ENCODE assay signal across 8 cellular contexts in genomic region chr1:172002725-172003345, GRCh38.
A peak's percentile ranks its signal among the peaks of the same experiment; 100 is the strongest.
DNase-seq lines count a peak whose midpoint lies in the region; ATAC-seq, FAIRE-seq and TF ChIP-seq lines count a peak whose summit lies in the region.

No MANE protein-coding gene starts in this region.

- in situ Hi-C loops in brain microvascular endothelial cell (cut with HindIII; ENCODE audit: low pct_ligation_motif_present, low sequenced_read_pairs): loop anchor here (25.0 kb wide), 1 partner anchor 409 kb away; the partner anchor contains the start of gene C1orf105
- in situ Hi-C loops in HepG2 (cut with HindIII; ENCODE audit: extremely low pct_ligation_motif_present, low pct_unique_long_range_greater_than_20kb): loop anchor here (10.0 kb wide), 1 partner anchor 392 kb away; no protein-coding TSS in a partner anchor

- peaks cover 12% of the 10 kb centered on the region for H3K4me1 ChIP-seq in HepG2 (ENCODE audit: insufficient read depth, low read length)

- H3K27me3 ChIP-seq in brain microvascular endothelial cell (replicated peaks) (no peaks in the 10 kb centered on the region), HepG2 (ENCODE audit: control insufficient read depth in 1 of 2, insufficient read depth in 2 of 2, low read length in 2 of 2) (no peaks in the 10 kb centered on the region)

- WGBS in HepG2 (ENCODE audit: low lambda C conversion rate): under 1% methylated on average over 3 of the region's 3 CpGs

- no peaks in the 10 kb centered on the region for H3K36me3 ChIP-seq in brain microvascular endothelial cell (replicated peaks)
- no peaks in the 10 kb centered on the region for H3K36me3 ChIP-seq in HepG2 (replicated peaks in 1 of 2; ENCODE audit: control insufficient read depth in 1 of 2, insufficient read depth in 2 of 2, low read length in 2 of 2)

- peak; percentile 21 for FAIRE-seq in HepG2 (lab: Jason Lieb, UNC)

- H2AFZ ChIP-seq in HepG2 (ENCODE audit: low read length): no peak overlapping the region

- peak; percentile 62 for TF ChIP-seq CTCF in GM12873 (IDR thresholded peaks at IDR 0.05; ENCODE audit: insufficient read depth, low read depth, low read length, missing control alignments)
- TF ChIP-seq CTCF in brain microvascular endothelial cell (IDR thresholded peaks at IDR 0.05; ENCODE audit: low read depth, low read length, missing control alignments): peak; percentile 74
- peak; percentile 64 for TF ChIP-seq CTCF in HepG2 (CRISPR knock-in tag; IDR thresholded peaks at IDR 0.05)

- no peak for TF ChIP-seq POLR2A in HepG2 (IDR thresholded peaks at IDR 0.05; ENCODE audit: insufficient read depth in 1 of 2, low read depth in 2 of 2, low read length in 2 of 2)

- H4K20me1 ChIP-seq in HepG2 (ENCODE audit: insufficient read depth, low read length): no peaks in the 10 kb centered on the region

- CTCF ChIA-PET in HepG2 (lab: Yijun Ruan, JAX; ENCODE audit: low intra/inter-chr PET ratio, low total read pairs): interaction anchor here (1.1 to 2.3 kb wide), 4 partner anchors 397 to 726 kb away, joined by 3 to 14 read pairs (median 5); partner anchors contain the start of gene PIGC

- H3K27ac ChIP-seq in brain microvascular endothelial cell (no peak overlapping the region), HepG2 (ENCODE audit: extremely low read length, insufficient read depth, low read length) (no peak overlapping the region)

- ATAC-seq in HepG2 (no peak), HG03439 (IDR thresholded peaks at IDR 0.05; ENCODE audit: unreplicated experiment) (no peak), GM21619 (IDR thresholded peaks at IDR 0.05; ENCODE audit: unreplicated experiment) (no peak)

- TF ChIP-seq EP300 in HepG2 (IDR thresholded peaks at IDR 0.05; ENCODE audit: low read depth in 2 of 2, low read length in 2 of 2): no peak
- no peak for TF ChIP-seq EP300 in HepG2 (CRISPR knock-in tag; IDR thresholded peaks at IDR 0.05; ENCODE audit: borderline replicate concordance)

- no peaks in the 10 kb centered on the region for H3K9me3 ChIP-seq in HepG2 (ENCODE audit: low read length)

- POLR2A ChIA-PET in HepG2 (lab: Yijun Ruan, JAX): no interaction called here

- no peak overlapping the region for H3K4me2 ChIP-seq in HepG2 (ENCODE audit: low read depth, low read length)

- H3K79me2 ChIP-seq in HepG2 (ENCODE audit: insufficient read depth, low read length): no peaks in the 10 kb centered on the region

- DNase-seq in DMS 273 (lab: John Stamatoyannopoulos, UW; ENCODE audit: unreplicated experiment) (peak; percentile 65), DMS 273 treated with DMSO at 0.1 percent for 48 hours (lab: John Stamatoyannopoulos, UW) (no peak), NCI-H69 (lab: John Stamatoyannopoulos, UW) (peak; percentile 70), brain microvascular endothelial cell (peak; percentile 61), HepG2 (ENCODE audit: low spot score) (peak; percentile 37)

- no peak for TF ChIP-seq RAD21 in HepG2 (CRISPR knock-in tag; IDR thresholded peaks at IDR 0.05)

- intact Hi-C loops in HepG2 (cut with micrococcal nuclease; ENCODE audit: unreplicated experiment): loop anchor here (1.0 to 2.0 kb wide), 3 partner anchors 396 to 442 kb away; partner anchors contain the start of gene PIGC

- no peak overlapping the region for H3K9ac ChIP-seq in HepG2 (ENCODE audit: insufficient read depth, low read depth, low read length)

- no peak overlapping the region for H3K4me3 ChIP-seq in brain microvascular endothelial cell (ENCODE audit: low read depth, low read length)
- H3K4me3 ChIP-seq in HepG2 (replicated peaks in 1 of 3; ENCODE audit: insufficient read depth in 1 of 3, low read depth in 2 of 3, low read length in 3 of 3): no peak overlapping the region

- no TSS peak for BruUV-seq in HepG2 (replicated peaks; lab: Mats Ljungman, UMichigan)

TF ChIP-seq in HepG2, 621 proteins besides CTCF, POLR2A, EP300 and RAD21 (continues in another document):
- TF ChIP-seq ZBTB7B (CRISPR knock-in tag; IDR thresholded peaks at IDR 0.05): no peak
- no peak for TF ChIP-seq ZNF33B (CRISPR knock-in tag; IDR thresholded peaks at IDR 0.05)
- TF ChIP-seq ZNF629 (CRISPR knock-in tag; conservative IDR thresholded peaks at IDR 0.05): no peak
- TF ChIP-seq ARID3A (IDR thresholded peaks at IDR 0.05; ENCODE audit: low read depth, low read length): peak; percentile 13; the same call in 1 of the 2 replicates
- no peak for TF ChIP-seq FOXM1 (CRISPR knock-in tag; IDR thresholded peaks at IDR 0.05)
- TF ChIP-seq CREM (IDR thresholded peaks at IDR 0.05): no peak
- TF ChIP-seq CREM (CRISPR knock-in tag; IDR thresholded peaks at IDR 0.05): no peak
- no peak for TF ChIP-seq MIER2 (CRISPR knock-in tag; IDR thresholded peaks at IDR 0.05)
- no peak for TF ChIP-seq NFYB (CRISPR knock-in tag; IDR thresholded peaks at IDR 0.05)
- no peak for TF ChIP-seq PRDM4 (CRISPR knock-in tag; IDR thresholded peaks at IDR 0.05; ENCODE audit: borderline replicate concordance)
- no peak for TF ChIP-seq RBFOX2 (IDR thresholded peaks at IDR 0.05; ENCODE audit: low read depth, low read length)
- no peak for TF ChIP-seq ZFP82 (CRISPR knock-in tag; IDR thresholded peaks at IDR 0.05; ENCODE audit: borderline replicate concordance)
- peak; percentile 82 for TF ChIP-seq STAG1 (CRISPR knock-in tag; IDR thresholded peaks at IDR 0.05)
- no peak for TF ChIP-seq THAP7 (CRISPR knock-in tag; IDR thresholded peaks at IDR 0.05)
- TF ChIP-seq ZMYM4 (CRISPR knock-in tag; IDR thresholded peaks at IDR 0.05): no peak
- no peak for TF ChIP-seq ZNF710 (CRISPR knock-in tag; IDR thresholded peaks at IDR 0.05; ENCODE audit: borderline replicate concordance)
- TF ChIP-seq ADNP (CRISPR knock-in tag; IDR thresholded peaks at IDR 0.05): no peak
- no peak for TF ChIP-seq HMG20B (CRISPR knock-in tag; conservative IDR thresholded peaks at IDR 0.05)
- TF ChIP-seq NFATC3 (CRISPR knock-in tag; IDR thresholded peaks at IDR 0.05): no peak
- TF ChIP-seq ZNF431 (CRISPR knock-in tag; IDR thresholded peaks at IDR 0.05; ENCODE audit: borderline replicate concordance, low read depth): no peak
- no peak for TF ChIP-seq PTBP1 (IDR thresholded peaks at IDR 0.05; ENCODE audit: low read depth, low read length, poor library complexity, severe bottlenecking)
- no peak for TF ChIP-seq ZKSCAN1 (IDR thresholded peaks at IDR 0.05; ENCODE audit: low read length)
- peak; percentile 35; the same call in 1 of the 2 replicates for TF ChIP-seq SMC3 (IDR thresholded peaks at IDR 0.05; ENCODE audit: low read length)
- TF ChIP-seq NR2F1 (CRISPR knock-in tag; IDR thresholded peaks at IDR 0.05): no peak
